In the genomic region with DNA sequence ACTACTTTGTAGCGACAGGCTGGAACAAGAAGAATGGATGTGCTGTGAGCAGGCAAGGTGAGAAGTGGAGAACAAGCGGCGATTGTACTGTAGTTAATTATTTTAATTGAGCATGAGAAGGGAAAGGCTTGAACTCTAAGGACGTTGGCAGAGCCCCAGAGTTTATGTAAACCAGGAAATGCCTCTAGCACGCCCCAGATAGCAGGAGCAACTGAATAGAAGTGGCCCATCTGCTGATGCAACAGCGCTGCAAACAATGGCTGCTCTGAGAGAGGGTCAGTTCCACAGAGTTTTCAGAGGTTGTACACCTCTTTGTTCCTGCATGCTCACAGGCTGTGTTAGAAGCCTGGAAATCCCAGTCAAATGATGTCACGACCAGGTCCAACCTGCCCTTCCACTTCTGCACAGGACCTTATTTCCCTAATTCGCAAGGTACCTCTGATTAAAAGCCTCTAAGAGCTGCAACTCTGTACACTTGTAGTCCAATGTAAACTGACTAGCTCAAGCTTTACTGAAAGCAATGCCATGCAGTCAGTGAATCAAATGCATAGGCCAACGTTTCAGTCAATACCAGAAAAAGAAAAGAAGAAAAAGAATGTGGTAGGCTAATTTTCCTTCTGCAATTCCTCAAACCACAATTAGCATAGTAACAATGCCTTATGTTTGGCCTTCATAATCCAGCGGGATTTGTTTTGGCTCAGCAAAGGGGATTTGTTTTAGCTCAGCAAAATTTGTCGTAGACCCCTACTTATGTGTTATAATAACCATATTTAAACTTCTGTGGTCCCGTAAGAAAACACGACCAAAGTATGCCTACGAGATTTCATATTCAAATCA, we compare ENCODE assay signal across 8 cellular contexts.
DNase-seq lines count a peak whose midpoint lies in the region; TF ChIP-seq lines count a peak whose summit lies in the region.

No MANE protein-coding gene starts in this region.

- TF ChIP-seq CTCF in astrocyte of the cerebellum (IDR thresholded peaks at IDR 0.05; ENCODE audit: low read depth, low read length, missing control alignments), result no peak

- DNase-seq in AG08396 (ENCODE audit: low spot score), result peak; percentile 52
- peak; percentile 39 for DNase-seq in NCI-H1694 (lab: John Stamatoyannopoulos, UW)
- DNase-seq in astrocyte of the cerebellum (ENCODE audit: low read depth), result peak; percentile 37
- peak; percentile 48 for DNase-seq in iPS-NIHi11 (ENCODE audit: low spot score)
- DNase-seq in RPMI8226, result no peak
- DNase-seq in stimulated activated CD4-positive, alpha-beta T cell treated with anti-CD3 and anti-CD28 coated beads, Interleukin-2, amount 100 ng/mL, for 48 hours, result no peak
- DNase-seq in T-helper 9 cell, result no peak
- no peak for DNase-seq in CD1c-positive myeloid dendritic cell (ENCODE audit: extremely low spot score)

- peak overlapping the region; percentile 3 for H3K4me3 ChIP-seq in astrocyte of the cerebellum (ENCODE audit: low read depth, low read length)

- in situ Hi-C loops in astrocyte of the cerebellum (cut with HindIII; ENCODE audit: low sequenced_read_pairs), result no loop called here

Comparison
In these comparisons a context has a peak if more than half of its experiments do, and no peak if none do; other contexts are left out.
1. DNase-seq: peak in AG08396 (single experiment), NCI-H1694 (single experiment), astrocyte of the cerebellum (single experiment) and iPS-NIHi11 (single experiment); none in RPMI8226 (single experiment), stimulated activated CD4-positive, alpha-beta T cell treated with anti-CD3 and anti-CD28 coated beads, Interleukin-2, amount 100 ng/mL, for 48 hours (0 of 2), T-helper 9 cell (single experiment) and CD1c-positive myeloid dendritic cell (single experiment).